18 cellular contexts compared by ENCODE assay signal in genomic region chr3:111733856-111734255, GRCh38. TPM values are rescaled to one million over a fixed set of nuclear protein-coding genes. Genes with fewer than 3 reads are reported as not detected.
DNase-seq lines count a peak whose midpoint lies in the region; ATAC-seq and TF ChIP-seq lines count a peak whose summit lies in the region.
"Had no signal": no experiment of that assay in that cellular context is flagged by ENCODE, and none has a peak within 500 bp of the region (broad histone marks: within the 10 kb centered on the region; RNA-seq: fewer than 3 reads in every experiment).

No MANE protein-coding gene starts in this region.

- H3K4me1 ChIP-seq in mammary epithelial cell (ENCODE audit: insufficient read depth, low read length) (peaks cover 79% of the 10 kb centered on the region), breast epithelium (peaks cover 0 to 8% of the 10 kb centered on the region in 2 donors), right lobe of liver (peaks cover 0 to 49% (median 19%) of the 10 kb centered on the region in 4 donors)

- peak overlapping the region; percentile 90 for H3K27ac ChIP-seq in mammary epithelial cell (ENCODE audit: insufficient read depth, low read depth, low read length)
- H3K27ac ChIP-seq in breast epithelium, result no peak overlapping the region
- peak overlapping the region; percentile 77 to 95 (median 85) for H3K27ac ChIP-seq in right lobe of liver
- H3K27ac ChIP-seq: BLaER1 treated with 17β-estradiol and CSF1 and Interleukin-3, amounts not matched to agents 10 nM and 100 nM; coronary artery; prostate gland had no signal

- CTCF ChIA-PET in mammary epithelial cell (lab: Charles Lee; ENCODE audit: low non-redundant PET), result interaction anchor here (0.6 kb wide), 1 partner anchor 17 kb away, joined by 3 read pairs; no protein-coding TSS in a partner anchor

- no peak overlapping the region for H3K4me3 ChIP-seq in mammary epithelial cell (replicated peaks in 1 of 3; ENCODE audit: insufficient read depth in 1 of 3, low read depth in 2 of 3, low read length in 3 of 3)
- no peak overlapping the region for H3K4me3 ChIP-seq in breast epithelium
- H3K4me3 ChIP-seq in epithelial cell of proximal tubule (ENCODE audit: low read depth, low read length), result peak overlapping the region; percentile 75
- H3K4me3 ChIP-seq in right lobe of liver, result peak overlapping the region; percentile 47 to 65 (median 58)
- H3K4me3 ChIP-seq: BLaER1 treated with 17β-estradiol and CSF1 and Interleukin-3, amounts not matched to agents 10 nM and 100 nM; coronary artery had no signal

- no peak for TF ChIP-seq CTCF in mammary epithelial cell (conservative IDR thresholded peaks at IDR 0.05 in 1 of 2, IDR thresholded peaks at IDR 0.05 in 1 of 2; ENCODE audit: extremely low read depth in 1 of 2, insufficient read depth in 1 of 2, low read depth in 1 of 2, low read length in 2 of 2)
- TF ChIP-seq CTCF in breast epithelium (IDR thresholded peaks at IDR 0.05), result no peak
- no peak for TF ChIP-seq CTCF in epithelial cell of proximal tubule (conservative IDR thresholded peaks at IDR 0.05; ENCODE audit: low read depth, low read length)
- TF ChIP-seq CTCF in right lobe of liver (IDR thresholded peaks at IDR 0.05), result no peak

- WGBS in mammary epithelial cell (ENCODE audit: low coverage, missing lambda C conversion rate), result 93% methylated on average over 1 of the region's 1 CpG
- 18% methylated on average over 1 of the region's 1 CpG for WGBS in right lobe of liver (ENCODE audit: insufficient coverage, low coverage, low lambda C conversion rate, missing lambda C conversion rate)

- H3K9ac ChIP-seq in mammary epithelial cell (ENCODE audit: insufficient read depth, low read length), result no peak overlapping the region
- H3K9ac ChIP-seq: BLaER1 treated with 17β-estradiol and CSF1 and Interleukin-3, amounts not matched to agents 10 nM and 100 nM had no signal

- DNase-seq in mammary epithelial cell (no peak), breast epithelium (ENCODE audit: low spot score in 2 of 2) (no peak), epithelial cell of proximal tubule (ENCODE audit: low read depth) (no peak), right lobe of liver (no peak), NCI-H1048 (lab: John Stamatoyannopoulos, UW) (no peak), NCI-H187 (lab: John Stamatoyannopoulos, UW) (no peak), anterior cingulate cortex (lab: John Stamatoyannopoulos, UW) (no peak)
- DNase-seq: brain microvascular endothelial cell, foreskin fibroblast, midbrain, NCI-H524, nephron progenitor cell, upper lobe of right lung had no signal

- H3K36me3 ChIP-seq in mammary epithelial cell (ENCODE audit: insufficient read depth, low read length), result no peaks in the 10 kb centered on the region
- no peaks in the 10 kb centered on the region for H3K36me3 ChIP-seq in breast epithelium
- no peaks in the 10 kb centered on the region for H3K36me3 ChIP-seq in right lobe of liver
- H3K36me3 ChIP-seq: BLaER1 treated with 17β-estradiol and CSF1 and Interleukin-3, amounts not matched to agents 10 nM and 100 nM; brain microvascular endothelial cell; prostate gland; upper lobe of right lung had no signal

- no peaks in the 10 kb centered on the region for H3K79me2 ChIP-seq in mammary epithelial cell (ENCODE audit: insufficient read depth, low read length)

- no peaks in the 10 kb centered on the region for H3K27me3 ChIP-seq in mammary epithelial cell (ENCODE audit: insufficient read depth, low read length)
- H3K27me3 ChIP-seq in breast epithelium, result no peaks in the 10 kb centered on the region
- no peaks in the 10 kb centered on the region for H3K27me3 ChIP-seq in right lobe of liver
- H3K27me3 ChIP-seq: BLaER1 treated with 17β-estradiol and CSF1 and Interleukin-3, amounts not matched to agents 10 nM and 100 nM; brain microvascular endothelial cell; upper lobe of right lung had no signal

- dilution Hi-C loops in mammary epithelial cell (cut with HindIII; ENCODE audit: low sequenced_read_pairs), result loop anchor here (10.0 kb wide), 1 partner anchor 111 kb away; no protein-coding TSS in a partner anchor

- no TSS peak for BruUV-seq in mammary epithelial cell (replicated peaks; lab: Mats Ljungman, UMichigan)

- H4K20me1 ChIP-seq in mammary epithelial cell (ENCODE audit: insufficient read depth, low read length), result no peaks in the 10 kb centered on the region
- H4K20me1 ChIP-seq: BLaER1 treated with 17β-estradiol and CSF1 and Interleukin-3, amounts not matched to agents 10 nM and 100 nM had no signal

- no peak overlapping the region for H2AFZ ChIP-seq in mammary epithelial cell (ENCODE audit: low read depth, low read length)

- no peak overlapping the region for H3K4me2 ChIP-seq in mammary epithelial cell (ENCODE audit: insufficient read depth, low read depth, low read length)
- H3K4me2 ChIP-seq: BLaER1 treated with 17β-estradiol and CSF1 and Interleukin-3, amounts not matched to agents 10 nM and 100 nM had no signal

- H3K9me3 ChIP-seq in mammary epithelial cell (replicated peaks; ENCODE audit: insufficient read depth, low read length) (no peaks in the 10 kb centered on the region), breast epithelium (no peaks in the 10 kb centered on the region), right lobe of liver (no peaks in the 10 kb centered on the region)
- H3K9me3 ChIP-seq: prostate gland, upper lobe of right lung had no signal

- in situ Hi-C loops in mammary epithelial cell (cut with MboI; ENCODE audit: low sequenced_read_pairs in 2 of 2), result loop anchor here in 1 of 2 donors (10.0 kb wide), 1 partner anchor 71 kb away; no protein-coding TSS in a partner anchor

- ATAC-seq in right lobe of liver (peak in 3 of 4 donors; percentile 3 to 18 (median 9)), HG02642 (IDR thresholded peaks at IDR 0.05; ENCODE audit: poor library complexity, unreplicated experiment) (no peak)

- intact Hi-C loops in mammary epithelial cell (cut with micrococcal nuclease) (loop anchor here (10.0 kb wide), 1 partner anchor 341 kb away; no protein-coding TSS in a partner anchor), breast epithelium (cut with DNase I; ENCODE audit: low total_unique reads) (no loop called here), right lobe of liver (cut with DNase I) (no loop called here)

- TF ChIP-seq POLR2A in breast epithelium (IDR thresholded peaks at IDR 0.05), result no peak
- no peak for TF ChIP-seq POLR2A in right lobe of liver (IDR thresholded peaks at IDR 0.05)

RNA-seq across cellular contexts. Expression of gene PLCXD2, which starts 59.4 kb away (rescaled TPM):
- total RNA-seq in mammary epithelial cell (1 to 10 TPM; 4.5 to 5.6 TPM), breast epithelium (1 to 10 TPM in 1 of 3 donors, under 1 TPM in 2; 0.16 to 1.3 (median 0.33) TPM), epithelial cell of proximal tubule (4.6 and 5.9 TPM in 2 replicates), right lobe of liver (10 to 100 TPM in 4 of 6 experiments, 1 to 10 TPM in 2; 7.1 to 27.3 (median 17.2) TPM)
- polyA plus RNA-seq in mammary epithelial cell, result 2.4 TPM
- polyA minus RNA-seq in mammary epithelial cell, result 6.3 TPM
- total RNA-seq: G401 had no signal

Comparison
In these comparisons a context has a peak if more than half of its experiments do, and no peak if none do; other contexts are left out.
1. H3K27ac ChIP-seq: peak in mammary epithelial cell (single experiment) and right lobe of liver (3 of 3); none in breast epithelium (0 of 2).
2. H3K4me3 ChIP-seq: peak in epithelial cell of proximal tubule (single experiment) and right lobe of liver (3 of 3); none in mammary epithelial cell (0 of 3) and breast epithelium (0 of 3).